In the genomic region with DNA sequence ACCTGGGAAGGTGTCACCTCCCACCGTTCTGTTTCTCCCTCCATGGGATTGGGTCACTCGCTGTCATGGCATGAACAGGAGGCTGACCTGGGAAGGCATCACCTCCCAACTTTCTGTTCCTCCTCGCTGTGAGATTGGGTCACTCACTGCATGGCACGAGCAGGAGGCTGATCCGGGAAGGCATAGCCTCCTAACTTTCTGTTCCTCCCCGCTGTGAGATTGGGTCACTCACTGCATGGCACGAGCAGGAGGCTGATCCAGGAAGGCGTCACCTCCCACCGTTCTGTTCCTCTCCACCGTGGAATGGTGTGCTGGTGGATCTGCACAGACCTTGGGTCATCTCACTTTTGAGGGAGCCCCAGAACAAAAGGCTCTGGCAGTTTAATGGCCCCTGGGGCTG, we compare ENCODE assay signal across 20 cellular contexts.
"Had no signal": no experiment of that assay in that cellular context is flagged by ENCODE, and none has a peak within 500 bp of the region (broad histone marks: within the 10 kb centered on the region; RNA-seq: fewer than 3 reads in every experiment).

No MANE protein-coding gene starts in this region.

- H3K79me2 ChIP-seq: hepatocyte had no signal

- H3K36me3 ChIP-seq: suprapubic skin, thyroid gland, vagina had no signal

- H3K4me2 ChIP-seq: hepatocyte had no signal

- ATAC-seq: left colon; naive thymus-derived CD4-positive, alpha-beta T cell; stimulated activated effector memory CD8-positive, alpha-beta T cell treated with anti-CD3 and anti-CD28 coated beads, Interleukin-12 subunit alpha, Interleukin-12 subunit beta, amount 100 ng/mL, for 72 hours; stimulated activated naive CD8-positive, alpha-beta T cell treated with anti-CD3 and anti-CD28 coated beads, Interleukin-15, Interleukin-2, amounts not matched to agents 100 U/mL and 50 U/mL, for 24 hours had no signal

- H3K27me3 ChIP-seq: hepatocyte, thyroid gland, vagina had no signal

- DNase-seq: cortex of kidney; dorsolateral prefrontal cortex; effector CD8-positive, alpha-beta T cell; foreskin melanocyte; head of caudate nucleus; left colon; mammary epithelial cell; naive thymus-derived CD4-positive, alpha-beta T cell; nephron progenitor cell; posterior cingulate gyrus; small intestine; stimulated activated CD4-positive, alpha-beta T cell treated with anti-CD3 and anti-CD28 coated beads, Interleukin-12 subunit alpha, Interleukin-12 subunit beta, amount 100 ng/mL, for 4 hours; stimulated activated CD4-positive, alpha-beta T cell treated with anti-CD3 and anti-CD28 coated beads, Interleukin-2, amount 100 ng/mL, for 48 hours; stimulated activated CD8-positive, alpha-beta memory T cell treated with anti-CD3 and anti-CD28 coated beads, Interleukin-4, amount 100 ng/mL, for 48 hours; stimulated activated naive CD8-positive, alpha-beta T cell treated with anti-CD3 and anti-CD28 coated beads, Interleukin-15, Interleukin-2, amounts not matched to agents 100 U/mL and 50 U/mL, for 24 hours; thyroid gland had no signal

- FAIRE-seq: small intestine had no signal

- H3K4me1 ChIP-seq: suprapubic skin, thyroid gland, vagina had no signal

- H3K4me3 ChIP-seq: dorsolateral prefrontal cortex, hepatocyte, suprapubic skin, thyroid gland, vagina had no signal

- H3K27ac ChIP-seq: dorsolateral prefrontal cortex, hepatocyte, suprapubic skin, thyroid gland, vagina had no signal

- H3K9me3 ChIP-seq: suprapubic skin, thyroid gland, vagina had no signal

- H2AFZ ChIP-seq: hepatocyte had no signal
